Comparison of ENCODE assay signal across 18 cellular contexts in the genomic region with DNA sequence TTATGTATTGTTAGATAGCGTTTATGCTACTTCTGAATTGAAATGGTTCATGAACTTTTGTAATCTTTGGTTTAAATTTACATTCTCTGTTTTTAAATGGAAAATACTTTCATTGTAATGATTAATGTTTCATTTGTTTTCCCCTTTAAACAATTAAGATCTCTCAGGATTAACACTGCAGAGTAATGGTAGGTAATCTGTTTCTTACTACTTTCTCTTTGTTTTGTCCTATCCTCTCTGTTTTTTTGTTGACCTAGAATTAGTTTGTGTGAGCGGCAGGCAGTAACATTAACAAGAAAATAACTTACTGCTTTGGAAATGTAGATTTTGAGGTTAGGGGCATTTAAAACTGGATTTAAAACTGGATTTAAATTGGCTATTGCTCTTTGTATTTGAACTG. TPM values are rescaled to one million over a fixed set of nuclear protein-coding genes. Genes with fewer than 3 reads are reported as not detected.
DNase-seq lines count a peak whose midpoint lies in the region; ATAC-seq, FAIRE-seq and TF ChIP-seq lines count a peak whose summit lies in the region.
"Had no signal": no experiment of that assay in that cellular context is flagged by ENCODE, and none has a peak within 500 bp of the region (broad histone marks: within the 10 kb centered on the region; RNA-seq: fewer than 3 reads in every experiment).

No MANE protein-coding gene starts in this region.

- H3K4me1 Mint-ChIP-seq in activated naive CD4-positive, alpha-beta T cell treated with anti-CD3 and anti-CD28 coated beads, Interleukin-2, amount 50 U/mL, for 24 hours, result peaks cover 66% of the 10 kb centered on the region

- no peak for DNase-seq in activated naive CD4-positive, alpha-beta T cell (lab: John Stamatoyannopoulos, UW)
- no peak for DNase-seq in small intestine
- no peak for DNase-seq in T1000 (lab: John Stamatoyannopoulos, UW)
- DNase-seq: CD4-positive, alpha-beta T cell; DND-41; GF-D8; H7; NCI-H1417; NCI-H2029 treated with DMSO at 0.1 percent for 48 hours; NCI-H510A; SHP77 treated with DMSO at 0.1 percent for 48 hours had no signal

- ATAC-seq in HG03378 (IDR thresholded peaks at IDR 0.05; ENCODE audit: unreplicated experiment) (no peak), gastroesophageal sphincter (no peak)

- peaks cover 5% of the 10 kb centered on the region for H3K36me3 Mint-ChIP-seq in activated naive CD4-positive, alpha-beta T cell treated with anti-CD3 and anti-CD28 coated beads, Interleukin-2, amount 50 U/mL, for 24 hours

- H3K27ac ChIP-seq in HUES48 (ENCODE audit: low read depth, low read length) (peak overlapping the region; percentile 81), iPS-20b (ENCODE audit: low read length) (peak overlapping the region; percentile 25), small intestine (ENCODE audit: low read depth in 1 of 2, low read length in 1 of 2) (no peak overlapping the region), gastroesophageal sphincter (no peak overlapping the region)

- H3K36me3 ChIP-seq in HUES48 (ENCODE audit: control insufficient read depth, insufficient read depth, low read length) (peaks cover 43% of the 10 kb centered on the region), iPS-20b (ENCODE audit: insufficient read depth, low read depth, low read length) (peaks cover 57% of the 10 kb centered on the region), small intestine (ENCODE audit: control insufficient read depth in 2 of 2, insufficient read depth in 2 of 2, low read length in 2 of 2) (peaks cover 0 to 2% of the 10 kb centered on the region in 2 donors), gastroesophageal sphincter (peaks cover 0 to 47% of the 10 kb centered on the region in 2 donors)

- peak; percentile 61 for FAIRE-seq in small intestine (lab: Jason Lieb, UNC)
- FAIRE-seq: RCC 7860 had no signal

- H3K4me3 ChIP-seq in HUES48 (ENCODE audit: low read depth, low read length), result no peak overlapping the region
- H3K4me3 ChIP-seq in iPS-20b (ENCODE audit: low read length), result peak overlapping the region; percentile 28; the same call in 1 of the 2 replicates
- H3K4me3 ChIP-seq in small intestine (ENCODE audit: low read depth in 1 of 2, low read length in 2 of 2), result no peak overlapping the region
- no peak overlapping the region for H3K4me3 ChIP-seq in gastroesophageal sphincter

- no peak overlapping the region for H3K9ac ChIP-seq in HUES48 (ENCODE audit: low read depth, low read length)
- H3K9ac ChIP-seq in iPS-20b (ENCODE audit: low read depth, low read length), result peak overlapping the region; percentile 62; the same call in 1 of the 2 replicates

- H3K4me1 ChIP-seq in HUES48 (ENCODE audit: control insufficient read depth, insufficient read depth, low read length) (peaks cover 61% of the 10 kb centered on the region), iPS-20b (ENCODE audit: insufficient read depth, low read length) (peaks cover 34% of the 10 kb centered on the region), small intestine (ENCODE audit: control insufficient read depth in 2 of 2, insufficient read depth in 1 of 2, low read depth in 1 of 2, low read length in 1 of 2) (peaks cover 0 to 3% of the 10 kb centered on the region in 2 donors), gastroesophageal sphincter (peaks cover 0 to 56% (median 8%) of the 10 kb centered on the region in 3 donors)

- 94 to 97% (median 95%) methylated on average over 2 of the region's 2 CpGs for WGBS in small intestine, 3 donors
- WGBS in gastroesophageal sphincter (ENCODE audit: low coverage in 1 of 2), 2 donors, result 91 to 93% methylated on average over 2 of the region's 2 CpGs

- no peaks in the 10 kb centered on the region for H3K9me3 ChIP-seq in HUES48 (ENCODE audit: control insufficient read depth, insufficient read depth, low read length)
- H3K9me3 ChIP-seq in iPS-20b (ENCODE audit: insufficient read depth, low read depth, low read length), result no peaks in the 10 kb centered on the region
- no peaks in the 10 kb centered on the region for H3K9me3 ChIP-seq in small intestine (ENCODE audit: control insufficient read depth, low read depth)
- H3K9me3 ChIP-seq in gastroesophageal sphincter, result no peaks in the 10 kb centered on the region

- H3K9me3 Mint-ChIP-seq in activated naive CD4-positive, alpha-beta T cell treated with anti-CD3 and anti-CD28 coated beads, Interleukin-2, amount 50 U/mL, for 24 hours, result no peaks in the 10 kb centered on the region
- H3K9me3 Mint-ChIP-seq: CD4-positive, alpha-beta T cell; IgD-negative memory B cell had no signal

- H3K27me3 ChIP-seq in HUES48 (ENCODE audit: control insufficient read depth, insufficient read depth, low read length), result no peaks in the 10 kb centered on the region
- no peaks in the 10 kb centered on the region for H3K27me3 ChIP-seq in iPS-20b (ENCODE audit: insufficient read depth, low read length)
- no peaks in the 10 kb centered on the region for H3K27me3 ChIP-seq in small intestine (ENCODE audit: control insufficient read depth in 2 of 2, insufficient read depth in 2 of 2, low read length in 2 of 2)
- H3K27me3 ChIP-seq in gastroesophageal sphincter, result no peaks in the 10 kb centered on the region

- TF ChIP-seq CTCF in gastroesophageal sphincter (IDR thresholded peaks at IDR 0.05), result no peak

- TF ChIP-seq POLR2A in gastroesophageal sphincter (IDR thresholded peaks at IDR 0.05), result no peak

- H3K4me3 Mint-ChIP-seq in activated naive CD4-positive, alpha-beta T cell treated with anti-CD3 and anti-CD28 coated beads, Interleukin-2, amount 50 U/mL, for 24 hours, result no peak overlapping the region
- H3K4me3 Mint-ChIP-seq: CD4-positive, alpha-beta T cell; IgD-negative memory B cell had no signal

- H3K27ac Mint-ChIP-seq in activated naive CD4-positive, alpha-beta T cell treated with anti-CD3 and anti-CD28 coated beads, Interleukin-2, amount 50 U/mL, for 24 hours, result peak overlapping the region; percentile 90

- TF ChIP-seq EP300 in gastroesophageal sphincter (IDR thresholded peaks at IDR 0.05), result no peak

- H3K27me3 Mint-ChIP-seq in activated naive CD4-positive, alpha-beta T cell treated with anti-CD3 and anti-CD28 coated beads, Interleukin-2, amount 50 U/mL, for 24 hours, result no peaks in the 10 kb centered on the region
- H3K27me3 Mint-ChIP-seq: CD4-positive, alpha-beta T cell; IgD-negative memory B cell had no signal

RNA-seq across cellular contexts. Expression of a gene that starts 19.1 kb away (rescaled TPM):
- 10 to 100 TPM; 16.8 to 20.7 (median 18.6) TPM for polyA plus RNA-seq in small intestine
- total RNA-seq in gastroesophageal sphincter, result 100 to 1,000 TPM; 132 to 170 (median 137) TPM

Comparison
In these comparisons a context has a peak if more than half of its experiments do, and no peak if none do; other contexts are left out.
1. H3K27ac ChIP-seq: peak in HUES48 (single experiment) and iPS-20b (single experiment); none in small intestine (0 of 2) and gastroesophageal sphincter (0 of 4).